In the genomic region with DNA sequence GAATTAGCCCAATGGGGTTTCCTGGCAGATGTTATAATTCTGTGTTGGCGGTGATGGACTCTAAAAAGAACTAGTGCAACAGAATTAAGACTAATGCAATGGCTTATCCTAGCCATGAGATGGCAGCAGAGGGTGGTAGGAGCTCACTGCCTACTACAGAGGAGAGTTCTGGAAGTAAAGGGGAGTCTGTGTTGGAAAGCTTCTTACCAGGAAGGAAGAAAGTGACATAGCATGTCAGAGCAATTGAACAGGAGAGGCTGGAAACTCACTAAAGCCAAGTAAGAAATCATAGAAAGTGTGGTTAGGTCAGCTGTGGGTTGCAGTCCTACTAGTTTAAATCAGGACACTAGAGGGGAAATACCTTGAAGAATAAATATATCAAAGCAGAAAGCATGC, we compare ENCODE assay signal across 8 cellular contexts. TPM values are rescaled to one million over a fixed set of nuclear protein-coding genes. Genes with fewer than 3 reads are reported as not detected.
DNase-seq lines count a peak whose midpoint lies in the region; ATAC-seq, FAIRE-seq and TF ChIP-seq lines count a peak whose summit lies in the region.

No MANE protein-coding gene starts in this region.

- H3K4me1 Mint-ChIP-seq in astrocyte (ENCODE audit: low read depth, unreplicated experiment), result peaks cover 8% of the 10 kb centered on the region
- peaks cover 7 to 14% of the 10 kb centered on the region in 2 donors for H3K4me1 Mint-ChIP-seq in stimulated activated naive B cell treated with anti-CD40 and anti-IgM and Interleukin-4, amounts not matched to agents 10 μg/mL and 1 μg/mL and 100 μg/mL, for 72 hours

- peak; percentile 49 for TF ChIP-seq CTCF in astrocyte (IDR thresholded peaks at IDR 0.05; ENCODE audit: insufficient read depth, low read depth, low read length)

- FAIRE-seq in astrocyte (lab: Jason Lieb, UNC), result peak; percentile 99

- H2AFZ ChIP-seq in astrocyte (ENCODE audit: low read depth, low read length), result no peak overlapping the region

- H3K79me2 ChIP-seq in astrocyte (ENCODE audit: insufficient read depth, low read length), result no peaks in the 10 kb centered on the region

- H3K9ac ChIP-seq in astrocyte (ENCODE audit: low read length), result no peak overlapping the region

- H3K9me3 Mint-ChIP-seq in astrocyte (ENCODE audit: unreplicated experiment), result no peaks in the 10 kb centered on the region
- H3K9me3 Mint-ChIP-seq in stimulated activated naive B cell treated with anti-CD40 and anti-IgM and Interleukin-4, amounts not matched to agents 10 μg/mL and 1 μg/mL and 100 μg/mL, for 72 hours, result no peaks in the 10 kb centered on the region

- no peak overlapping the region for H3K4me3 Mint-ChIP-seq in astrocyte (ENCODE audit: unreplicated experiment)
- no peak overlapping the region for H3K4me3 Mint-ChIP-seq in stimulated activated naive B cell treated with anti-CD40 and anti-IgM and Interleukin-4, amounts not matched to agents 10 μg/mL and 1 μg/mL and 100 μg/mL, for 72 hours

- H3K9me3 ChIP-seq in astrocyte (ENCODE audit: insufficient read depth, low read depth, low read length), result no peaks in the 10 kb centered on the region

- ATAC-seq in GM19025 (IDR thresholded peaks at IDR 0.05; ENCODE audit: low read depth, unreplicated experiment), result peak; percentile 59
- peak; percentile 73 for ATAC-seq in HG03064 (IDR thresholded peaks at IDR 0.05; ENCODE audit: low read depth, unreplicated experiment)
- ATAC-seq in stimulated activated naive B cell treated with anti-CD40 and anti-IgM and Interleukin-4, amounts not matched to agents 10 μg/mL and 1 μg/mL and 100 μg/mL, for 72 hours (replicated peaks), result peak; percentile 63 to 81

- H3K4me1 ChIP-seq in astrocyte (ENCODE audit: insufficient read depth, low read length), result peaks cover 3% of the 10 kb centered on the region

- H3K27me3 ChIP-seq in astrocyte (ENCODE audit: insufficient read depth, low read length), result no peaks in the 10 kb centered on the region

- H3K4me3 ChIP-seq in astrocyte (ENCODE audit: insufficient read depth, low read depth, low read length), result no peak overlapping the region

- no peak overlapping the region for H3K27ac ChIP-seq in astrocyte (ENCODE audit: low read depth, low read length)

- H3K27me3 Mint-ChIP-seq in astrocyte (ENCODE audit: low read depth, unreplicated experiment), result no peaks in the 10 kb centered on the region
- peaks cover 5 to 14% of the 10 kb centered on the region in 2 donors for H3K27me3 Mint-ChIP-seq in stimulated activated naive B cell treated with anti-CD40 and anti-IgM and Interleukin-4, amounts not matched to agents 10 μg/mL and 1 μg/mL and 100 μg/mL, for 72 hours

- no peaks in the 10 kb centered on the region for H3K36me3 Mint-ChIP-seq in astrocyte (ENCODE audit: low read depth, unreplicated experiment)
- H3K36me3 Mint-ChIP-seq in stimulated activated naive B cell treated with anti-CD40 and anti-IgM and Interleukin-4, amounts not matched to agents 10 μg/mL and 1 μg/mL and 100 μg/mL, for 72 hours, result no peaks in the 10 kb centered on the region

- no peaks in the 10 kb centered on the region for H4K20me1 ChIP-seq in astrocyte (ENCODE audit: insufficient read depth, low read length)

- H3K27ac Mint-ChIP-seq in astrocyte (ENCODE audit: unreplicated experiment), result no peak overlapping the region
- no peak overlapping the region for H3K27ac Mint-ChIP-seq in stimulated activated naive B cell treated with anti-CD40 and anti-IgM and Interleukin-4, amounts not matched to agents 10 μg/mL and 1 μg/mL and 100 μg/mL, for 72 hours

- no peak overlapping the region for H3K4me2 ChIP-seq in astrocyte (ENCODE audit: low read length)

- intact Hi-C loops in posterior vena cava (cut with DNase I), result loop anchor here in 1 of 2 donors (5.0 kb wide), 1 partner anchor 773 kb away; no protein-coding TSS in a partner anchor

- H3K36me3 ChIP-seq in astrocyte (ENCODE audit: insufficient read depth, low read length), result no peaks in the 10 kb centered on the region

- DNase-seq in DMS79 treated with DMSO at 0.1 percent for 48 hours (lab: John Stamatoyannopoulos, UW) (peak; percentile 69), NCI-H2171 treated with DMSO at 0.1 percent for 48 hours (lab: John Stamatoyannopoulos, UW) (peak; percentile 81), astrocyte (ENCODE audit: low read depth) (peak; percentile 29), hepatic stellate cell (ENCODE audit: low spot score) (peak; percentile 5), posterior vena cava (ENCODE audit: low spot score) (no peak)
- peak; percentile 4 for DNase-seq in stimulated activated naive B cell treated with anti-CD40 and anti-IgM and Interleukin-4, amounts not matched to agents 10 μg/mL and 1 μg/mL and 100 μg/mL, for 72 hours

RNA-seq across cellular contexts. Expression of gene TRPC5OS, which starts 6.3 kb away (rescaled TPM):
- not detected in 2 replicates for total RNA-seq in astrocyte
- not detected for total RNA-seq in posterior vena cava
